Comparison of ENCODE assay signal across 19 cellular contexts in genomic region chrX:1649623-1650022, GRCh38. TPM values are rescaled to one million over a fixed set of nuclear protein-coding genes. Genes with fewer than 3 reads are reported as not detected.
A peak's percentile ranks its signal among the peaks of the same experiment; 100 is the strongest.
DNase-seq lines count a peak whose midpoint lies in the region; ATAC-seq, FAIRE-seq and TF ChIP-seq lines count a peak whose summit lies in the region.
"Had no signal": no experiment of that assay in that cellular context is flagged by ENCODE, and none has a peak within 500 bp of the region (broad histone marks: within the 10 kb centered on the region; RNA-seq: fewer than 3 reads in every experiment).

No MANE protein-coding gene starts in this region.

- TF ChIP-seq CTCF in astrocyte (IDR thresholded peaks at IDR 0.05; ENCODE audit: insufficient read depth, low read depth, low read length) (no peak), mucosa of descending colon (IDR thresholded peaks at IDR 0.05) (no peak)

- no peaks in the 10 kb centered on the region for H3K36me3 ChIP-seq in H7 (replicated peaks; ENCODE audit: control insufficient read depth, insufficient read depth, low read length)
- H3K36me3 ChIP-seq in astrocyte (ENCODE audit: insufficient read depth, low read length) = no peaks in the 10 kb centered on the region
- no peaks in the 10 kb centered on the region for H3K36me3 ChIP-seq in mucosa of descending colon (ENCODE audit: low read depth)
- H3K36me3 ChIP-seq: ascending aorta had no signal

- H2AFZ ChIP-seq in astrocyte (ENCODE audit: low read depth, low read length) = peak overlapping the region; percentile 66

- no peak overlapping the region for H3K27ac Mint-ChIP-seq in astrocyte (ENCODE audit: unreplicated experiment)
- H3K27ac Mint-ChIP-seq: activated CD4-positive, alpha-beta T cell treated with anti-CD3 and anti-CD28 coated beads, Interleukin-2, amount 10 ng/mL, durations not matched to agents 7 days and 5 days; activated T-helper 2 cell treated with anti-CD3 and anti-CD28 coated beads, Interferon-gamma antibody, Interleukin-2, Interleukin-4, amounts not matched to agents 10 μg/mL and 5 μg/mL and 100 μg/mL, durations not matched to agents 14 hours and 24 hours and 36 hours; effector memory CD8-positive, alpha-beta T cell; naive thymus-derived CD4-positive, alpha-beta T cell; stimulated activated naive CD8-positive, alpha-beta T cell treated with anti-CD3 and anti-CD28 coated beads, Interleukin-15, Interleukin-2, amounts not matched to agents 100 ng/mL and 50 ng/mL, for 24 hours had no signal

- peaks cover 20% of the 10 kb centered on the region for H3K9me3 Mint-ChIP-seq in astrocyte (ENCODE audit: unreplicated experiment)
- H3K9me3 Mint-ChIP-seq: effector memory CD8-positive, alpha-beta T cell had no signal

- no peak overlapping the region for H3K4me3 Mint-ChIP-seq in astrocyte (ENCODE audit: unreplicated experiment)
- H3K4me3 Mint-ChIP-seq: activated CD4-positive, alpha-beta T cell treated with anti-CD3 and anti-CD28 coated beads, Interleukin-2, amount 10 ng/mL, durations not matched to agents 7 days and 5 days; effector memory CD8-positive, alpha-beta T cell; naive thymus-derived CD4-positive, alpha-beta T cell; stimulated activated naive CD8-positive, alpha-beta T cell treated with anti-CD3 and anti-CD28 coated beads, Interleukin-15, Interleukin-2, amounts not matched to agents 100 ng/mL and 50 ng/mL, for 24 hours had no signal

- no peaks in the 10 kb centered on the region for H4K20me1 ChIP-seq in astrocyte (ENCODE audit: insufficient read depth, low read length)

- H3K4me2 ChIP-seq in astrocyte (ENCODE audit: low read length) = peak overlapping the region; percentile 81

- H3K36me3 Mint-ChIP-seq in astrocyte (ENCODE audit: low read depth, unreplicated experiment) = no peaks in the 10 kb centered on the region

- peak overlapping the region; percentile 35 for H3K9ac ChIP-seq in astrocyte (ENCODE audit: low read length)

- DNase-seq in H7 = peak; percentile 85
- no peak for DNase-seq in astrocyte (ENCODE audit: low read depth)
- DNase-seq in iPS DF 4.7 (ENCODE audit: extremely low read depth, low spot score) = peak; percentile 41
- no peak for DNase-seq in skeletal muscle cell (ENCODE audit: low read depth)
- no peak for DNase-seq in stimulated activated CD8-positive, alpha-beta memory T cell treated with anti-CD3 and anti-CD28 coated beads, Interleukin-4, amount 100 ng/mL, for 48 hours
- DNase-seq in mucosa of descending colon = no peak
- DNase-seq in NCI-H524 treated with DMSO at 0.1 percent for 48 hours (lab: John Stamatoyannopoulos, UW) = no peak
- DNase-seq: activated CD4-positive, alpha-beta T cell treated with anti-CD3 and anti-CD28 coated beads, Interleukin-2, amount 10 ng/mL, durations not matched to agents 7 days and 5 days; COR-L47; effector memory CD8-positive, alpha-beta T cell; naive thymus-derived CD4-positive, alpha-beta T cell; NCI-H1930; SHP77; T-helper 9 cell had no signal

- H3K9me3 ChIP-seq in astrocyte (ENCODE audit: insufficient read depth, low read depth, low read length) = peaks cover 5% of the 10 kb centered on the region
- H3K9me3 ChIP-seq in mucosa of descending colon = peaks cover 10% of the 10 kb centered on the region

- no peaks in the 10 kb centered on the region for H3K4me1 Mint-ChIP-seq in astrocyte (ENCODE audit: low read depth, unreplicated experiment)

- FAIRE-seq in astrocyte (lab: Jason Lieb, UNC) = no peak

- no peak for ATAC-seq in mucosa of descending colon
- ATAC-seq: effector memory CD8-positive, alpha-beta T cell; left lobe of liver; naive thymus-derived CD4-positive, alpha-beta T cell; sciatic nerve had no signal

- H3K4me1 ChIP-seq in astrocyte (ENCODE audit: insufficient read depth, low read length) (no peaks in the 10 kb centered on the region), mucosa of descending colon (ENCODE audit: low read depth) (no peaks in the 10 kb centered on the region)
- H3K4me1 ChIP-seq: ascending aorta had no signal

- no peak overlapping the region for H3K27ac ChIP-seq in astrocyte (ENCODE audit: low read depth, low read length)
- H3K27ac ChIP-seq: ascending aorta had no signal

- H3K79me2 ChIP-seq in astrocyte (ENCODE audit: insufficient read depth, low read length) = no peaks in the 10 kb centered on the region

- intact Hi-C loops in mucosa of descending colon (cut with DNase I, micrococcal nuclease) = loop anchor here in 1 of 2 donors (10.0 kb wide), 1 partner anchor 945 kb away; no protein-coding TSS in a partner anchor

- no peaks in the 10 kb centered on the region for H3K27me3 Mint-ChIP-seq in astrocyte (ENCODE audit: low read depth, unreplicated experiment)

- H3K4me3 ChIP-seq in H7 (ENCODE audit: insufficient read depth, low read depth, low read length) (no peak overlapping the region), astrocyte (ENCODE audit: insufficient read depth, low read depth, low read length) (peak overlapping the region; percentile 37), skeletal muscle cell (ENCODE audit: low read depth, low read length) (peak overlapping the region; percentile 7), mucosa of descending colon (no peak overlapping the region)
- H3K4me3 ChIP-seq: ascending aorta had no signal

- H3K27me3 ChIP-seq in H7 (ENCODE audit: control insufficient read depth, insufficient read depth, low read length) = no peaks in the 10 kb centered on the region
- H3K27me3 ChIP-seq in astrocyte (ENCODE audit: insufficient read depth, low read length) = no peaks in the 10 kb centered on the region
- H3K27me3 ChIP-seq: ascending aorta had no signal

RNA-seq across cellular contexts. Expression of gene ASMT, which starts 34.8 kb away (rescaled TPM):
- 0.14 and 0.44 TPM in 2 replicates for total RNA-seq in H7 (2014; rRNA removed; shearing (Covaris generic))
- total RNA-seq in astrocyte (not detected in 2 replicates), mucosa of descending colon (under 1 TPM in 1 of 3 donors, not detected in 2; 0.35 TPM)
- total RNA-seq: activated CD4-positive, alpha-beta T cell treated with anti-CD3 and anti-CD28 coated beads, Interleukin-2, amount 10 ng/mL, durations not matched to agents 7 days and 5 days; activated T-helper 2 cell treated with anti-CD3 and anti-CD28 coated beads, Interferon-gamma antibody, Interleukin-2, Interleukin-4, amounts not matched to agents 10 μg/mL and 5 μg/mL and 100 μg/mL, durations not matched to agents 14 hours and 24 hours and 36 hours; left lobe of liver had no signal

RNA-seq across cellular contexts. Expression of gene AKAP17A, which starts 58.2 kb away (rescaled TPM):
- 52.9 and 76.2 TPM in 2 replicates for total RNA-seq in H7 (2014; rRNA removed; shearing (Covaris generic))
- 15.9 and 17.3 TPM in 2 replicates for total RNA-seq in astrocyte
- 10 to 100 TPM; 40.8 to 46.2 (median 42.3) TPM for total RNA-seq in mucosa of descending colon

Comparison
In these comparisons a context has a peak if more than half of its experiments do, and no peak if none do; other contexts are left out.
1. DNase-seq: peak in H7 (single experiment) and iPS DF 4.7 (single experiment); none in astrocyte (single experiment), skeletal muscle cell (single experiment), stimulated activated CD8-positive, alpha-beta memory T cell treated with anti-CD3 and anti-CD28 coated beads, Interleukin-4, amount 100 ng/mL, for 48 hours (single experiment), mucosa of descending colon (0 of 3) and NCI-H524 treated with DMSO at 0.1 percent for 48 hours (single experiment).
2. H3K4me3 ChIP-seq: peak in astrocyte (single experiment) and skeletal muscle cell (single experiment); none in H7 (single experiment) and mucosa of descending colon (single experiment).